Comparison of ENCODE assay signal across 20 cellular contexts in genomic region chr4:53963786-53964185, GRCh38.
A peak's percentile ranks its signal among the peaks of the same experiment; 100 is the strongest.
DNase-seq lines count a peak whose midpoint lies in the region; ATAC-seq, FAIRE-seq and TF ChIP-seq lines count a peak whose summit lies in the region.
"Had no signal": no experiment of that assay in that cellular context is flagged by ENCODE, and none has a peak within 500 bp of the region (broad histone marks: within the 10 kb centered on the region; RNA-seq: fewer than 3 reads in every experiment).

No MANE protein-coding gene starts in this region.

- no peak overlapping the region for H3K27ac ChIP-seq in IMR-90 (ENCODE audit: insufficient read depth, low read length)
- H3K27ac ChIP-seq: ascending aorta, colonic mucosa, gastrocnemius medialis, left lung, ovary, sigmoid colon had no signal

- POLR2A ChIA-PET in IMR-90 (lab: Charles Lee; ENCODE audit: unreplicated experiment): no interaction called here

- no peak overlapping the region for H2BK5ac ChIP-seq in IMR-90 (ENCODE audit: low read depth, low read length, poor library complexity, severe bottlenecking)

- H3K36me3 ChIP-seq in IMR-90 (ENCODE audit: control insufficient read depth, insufficient read depth, low read length) (no peaks in the 10 kb centered on the region), bronchial epithelial cell (ENCODE audit: control insufficient read depth, insufficient read depth, low read length) (no peaks in the 10 kb centered on the region)
- H3K36me3 ChIP-seq: ascending aorta, colonic mucosa, gastrocnemius medialis, left lung, ovary, sigmoid colon had no signal

- intact Hi-C loops in IMR-90 (cut with micrococcal nuclease): no loop called here

- H3K27me3 Mint-ChIP-seq in neural crest cell (ENCODE audit: low read depth): peaks cover 29% of the 10 kb centered on the region
- H3K27me3 Mint-ChIP-seq in activated CD8-positive, alpha-beta memory T cell treated with anti-CD3 and anti-CD28 coated beads, Interleukin-2, amount 10 ng/mL, durations not matched to agents 7 days and 5 days: no peaks in the 10 kb centered on the region

- H2BK20ac ChIP-seq in IMR-90 (ENCODE audit: low read depth, low read length): no peak overlapping the region

- peaks cover 12% of the 10 kb centered on the region for H3K4me1 ChIP-seq in IMR-90 (ENCODE audit: control insufficient read depth, insufficient read depth, low read length)
- H3K4me1 ChIP-seq: ascending aorta, colonic mucosa, left lung, sigmoid colon had no signal

- peaks cover 51% of the 10 kb centered on the region for H3K4me1 Mint-ChIP-seq in neural crest cell
- H3K4me1 Mint-ChIP-seq in activated CD8-positive, alpha-beta memory T cell treated with anti-CD3 and anti-CD28 coated beads, Interleukin-2, amount 10 ng/mL, durations not matched to agents 7 days and 5 days: no peaks in the 10 kb centered on the region

- dilution Hi-C loops in IMR-90 (cut with HindIII; ENCODE audit: low sequenced_read_pairs, unreplicated experiment): no loop called here

- H2BK15ac ChIP-seq in IMR-90 (ENCODE audit: low read depth, low read length): no peak overlapping the region

- H2AK9ac ChIP-seq in IMR-90 (replicated peaks; ENCODE audit: low read depth, low read length, poor library complexity): no peak overlapping the region

- H3K27me3 ChIP-seq in IMR-90 (ENCODE audit: control insufficient read depth, insufficient read depth, low read length) (no peaks in the 10 kb centered on the region), bronchial epithelial cell (ENCODE audit: control insufficient read depth, insufficient read depth, low read length) (no peaks in the 10 kb centered on the region)
- H3K27me3 ChIP-seq: ascending aorta, colonic mucosa, gastrocnemius medialis, left lung, ovary, sigmoid colon had no signal

- H3K79me1 ChIP-seq in IMR-90 (ENCODE audit: low read depth in 1 of 2, low read length in 2 of 2): no peaks in the 10 kb centered on the region

- no peak overlapping the region for H3K56ac ChIP-seq in IMR-90 (ENCODE audit: extremely low read depth, insufficient read depth, low read length)

- CTCF ChIA-PET in IMR-90 (lab: Yijun Ruan, JAX): interaction anchor here (1.3 kb wide), 1 partner anchor 9 kb away, joined by 3 read pairs; no protein-coding TSS in a partner anchor
- CTCF ChIA-PET in activated CD8-positive, alpha-beta memory T cell treated with anti-CD3 and anti-CD28 coated beads, Interleukin-2, amount 10 ng/mL, durations not matched to agents 7 days and 5 days (lab: Charles Lee): no interaction called here

- H2AFZ ChIP-seq in IMR-90 (replicated peaks; ENCODE audit: low read length, poor library complexity): no peak overlapping the region
- H2AFZ ChIP-seq: GM23338 had no signal

- no peaks in the 10 kb centered on the region for H3K36me3 Mint-ChIP-seq in neural crest cell (ENCODE audit: low read depth)
- H3K36me3 Mint-ChIP-seq in activated CD8-positive, alpha-beta memory T cell treated with anti-CD3 and anti-CD28 coated beads, Interleukin-2, amount 10 ng/mL, durations not matched to agents 7 days and 5 days: no peaks in the 10 kb centered on the region

- H3K18ac ChIP-seq in IMR-90 (ENCODE audit: low read depth, low read length): no peak overlapping the region

- no CpG with 5 or more reads among the region's 3 CpGs for WGBS in IMR-90 (ENCODE audit: extremely low coverage in 2 of 2, insufficient read length in 1 of 2), 2 experiments

- no peak for TF ChIP-seq RAD21 in IMR-90 (IDR thresholded peaks at IDR 0.05; ENCODE audit: low read length)

- no peak overlapping the region for H2AK5ac ChIP-seq in IMR-90 (ENCODE audit: low read depth, low read length)

- ATAC-seq in IMR-90 (ENCODE audit: low read depth) (no peak), HG03108 (IDR thresholded peaks at IDR 0.05; ENCODE audit: unreplicated experiment) (no peak), HG02884 (IDR thresholded peaks at IDR 0.05; ENCODE audit: unreplicated experiment) (no peak)
- ATAC-seq in activated CD8-positive, alpha-beta memory T cell treated with anti-CD3 and anti-CD28 coated beads, Interleukin-2, amount 10 ng/mL, durations not matched to agents 7 days and 5 days: no peak
- ATAC-seq: gastrocnemius medialis, GM23338, left lung had no signal

- no peak for TF ChIP-seq CTCF in IMR-90 (conservative IDR thresholded peaks at IDR 0.05; ENCODE audit: low read depth, low read length)
- no peak for TF ChIP-seq CTCF in bronchial epithelial cell (IDR thresholded peaks at IDR 0.05; ENCODE audit: insufficient read depth, low read length, severe bottlenecking)
- TF ChIP-seq CTCF in neural crest cell (conservative IDR thresholded peaks at IDR 0.05): no peak

- in situ Hi-C loops in IMR-90 (cut with MboI; ENCODE audit: low sequenced_read_pairs): no loop called here

- H3K9me3 Mint-ChIP-seq in neural crest cell: no peaks in the 10 kb centered on the region
- no peaks in the 10 kb centered on the region for H3K9me3 Mint-ChIP-seq in activated CD8-positive, alpha-beta memory T cell treated with anti-CD3 and anti-CD28 coated beads, Interleukin-2, amount 10 ng/mL, durations not matched to agents 7 days and 5 days (ENCODE audit: low read depth)
- H3K9me3 Mint-ChIP-seq: GM23338 had no signal

- H3K4me2 ChIP-seq in IMR-90 (ENCODE audit: low read depth, low read length): no peak overlapping the region
- H3K4me2 ChIP-seq: GM23338 had no signal

- H4K20me1 ChIP-seq in IMR-90 (ENCODE audit: insufficient read depth, low read length): no peaks in the 10 kb centered on the region

- no TSS peak for BruUV-seq in IMR-90 (replicated peaks; lab: Mats Ljungman, UMichigan)

- H3K4me3 ChIP-seq in IMR-90 (ENCODE audit: insufficient read depth, low read depth, low read length) (no peak overlapping the region), bronchial epithelial cell (ENCODE audit: low read depth, low read length) (no peak overlapping the region)
- H3K4me3 ChIP-seq: ascending aorta, colonic mucosa, gastrocnemius medialis, GM23338, left lung, ovary, sigmoid colon had no signal

- H3K14ac ChIP-seq in IMR-90 (replicated peaks; ENCODE audit: low read depth, low read length): 0 out of 2 replicates have a peak overlapping the region, but pooled peaks have one; percentile 73

- H4K8ac ChIP-seq in IMR-90 (ENCODE audit: low read depth in 2 of 2, low read length in 2 of 2): no peak overlapping the region

- no peak overlapping the region for H4K5ac ChIP-seq in IMR-90 (ENCODE audit: low read depth, low read length)

- H3K4me3 Mint-ChIP-seq in neural crest cell: no peak overlapping the region
- no peak overlapping the region for H3K4me3 Mint-ChIP-seq in activated CD8-positive, alpha-beta memory T cell treated with anti-CD3 and anti-CD28 coated beads, Interleukin-2, amount 10 ng/mL, durations not matched to agents 7 days and 5 days
- H3K4me3 Mint-ChIP-seq: GM23338 had no signal

- H3K9ac ChIP-seq in IMR-90 (ENCODE audit: low read depth, low read length): no peak overlapping the region

- no peak for DNase-seq in IMR-90
- peak; percentile 93 for DNase-seq in NCI-H2081 treated with DMSO at 0.1 percent for 48 hours (lab: John Stamatoyannopoulos, UW)
- peak; percentile 64 for DNase-seq in bronchial epithelial cell (ENCODE audit: low read depth)
- no peak for DNase-seq in neural crest cell (ENCODE audit: low read depth, low spot score)
- no peak for DNase-seq in activated CD8-positive, alpha-beta memory T cell treated with anti-CD3 and anti-CD28 coated beads, Interleukin-2, amount 10 ng/mL, durations not matched to agents 7 days and 5 days
- DNase-seq: activated CD4-positive, alpha-beta T cell treated with anti-CD3 and anti-CD28 coated beads for 48 hours; activated CD8-positive, alpha-beta memory T cell treated with anti-CD3 and anti-CD28 coated beads, Interleukin-2, amount 50 U/mL, for 48 hours; activated gamma-delta T cell treated with Interleukin-2 at 50 U/mL for 16 hours; colonic mucosa; gastrocnemius medialis; left lung; NCI-H2171 treated with DMSO at 0.1 percent for 48 hours; ovary; sigmoid colon; stimulated activated CD4-positive, alpha-beta T cell treated with anti-CD3 and anti-CD28 coated beads, Interleukin-2, amount 100 ng/mL, for 24 hours had no signal

- no peak overlapping the region for H4K91ac ChIP-seq in IMR-90 (ENCODE audit: insufficient read depth, low read depth, low read length)

- peak overlapping the region; percentile 31 for H3K27ac Mint-ChIP-seq in neural crest cell (ENCODE audit: unreplicated experiment)
- H3K27ac Mint-ChIP-seq in activated CD8-positive, alpha-beta memory T cell treated with anti-CD3 and anti-CD28 coated beads, Interleukin-2, amount 10 ng/mL, durations not matched to agents 7 days and 5 days: no peak overlapping the region
- H3K27ac Mint-ChIP-seq: GM23338 had no signal

- peaks cover 8% of the 10 kb centered on the region for H3K9me1 ChIP-seq in IMR-90 (ENCODE audit: insufficient read depth, low read length)

- no peaks in the 10 kb centered on the region for H3K9me3 ChIP-seq in IMR-90 (ENCODE audit: control insufficient read depth, insufficient read depth, low read length)
- H3K9me3 ChIP-seq: ascending aorta, colonic mucosa, gastrocnemius medialis, left lung, ovary, sigmoid colon had no signal

- no peak overlapping the region for H3K4ac ChIP-seq in IMR-90 (ENCODE audit: low read depth, low read length)

- no peak overlapping the region for H3K23ac ChIP-seq in IMR-90 (ENCODE audit: low read depth, low read length)

- no peak for TF ChIP-seq POLR2A in IMR-90 (IDR thresholded peaks at IDR 0.05; ENCODE audit: low read depth, low read length)

- H2BK120ac ChIP-seq in IMR-90 (ENCODE audit: low read depth, low read length): no peak overlapping the region

- FAIRE-seq in bronchial epithelial cell (lab: Jason Lieb, UNC): no peak
- FAIRE-seq: TTC549 had no signal

TF ChIP-seq in IMR-90, 13 proteins besides CTCF, POLR2A, EP300 and RAD21 (continues in another document):
- TF ChIP-seq BHLHE40 (IDR thresholded peaks at IDR 0.05; ENCODE audit: low read depth, low read length): no peak
- TF ChIP-seq MAZ (IDR thresholded peaks at IDR 0.05; ENCODE audit: borderline replicate concordance, low read depth, low read length): no peak
- no peak for TF ChIP-seq CEBPB (IDR thresholded peaks at IDR 0.05; ENCODE audit: low read depth, low read length)
- no peak for TF ChIP-seq MAFK (IDR thresholded peaks at IDR 0.05; ENCODE audit: low read depth, low read length)
- TF ChIP-seq RCOR1 (IDR thresholded peaks at IDR 0.05; ENCODE audit: insufficient replicate concordance, low read length): no peak
- TF ChIP-seq NFE2L2 (IDR thresholded peaks at IDR 0.05; ENCODE audit: low read depth, low read length): no peak
- TF ChIP-seq SMC3 (IDR thresholded peaks at IDR 0.05; ENCODE audit: low read depth, low read length): no peak
- TF ChIP-seq RFX5 (IDR thresholded peaks at IDR 0.05; ENCODE audit: low read depth, low read length): no peak
- TF ChIP-seq CHD1 (IDR thresholded peaks at IDR 0.05; ENCODE audit: low read depth, low read length): no peak
- no peak for TF ChIP-seq USF2 (IDR thresholded peaks at IDR 0.05; ENCODE audit: low read depth, low read length)

Comparison
In these comparisons a context has a peak if more than half of its experiments do, and no peak if none do; other contexts are left out.
1. DNase-seq: peak in NCI-H2081 treated with DMSO at 0.1 percent for 48 hours (single experiment) and bronchial epithelial cell (single experiment); none in IMR-90 (single experiment), neural crest cell (single experiment) and activated CD8-positive, alpha-beta memory T cell treated with anti-CD3 and anti-CD28 coated beads, Interleukin-2, amount 10 ng/mL, durations not matched to agents 7 days and 5 days (single experiment).